Comparison of ENCODE assay signal across 16 cellular contexts in genomic region chr14:105538481-105539049, GRCh38.
"Had no signal": no experiment of that assay in that cellular context is flagged by ENCODE, and none has a peak within 500 bp of the region (broad histone marks: within the 10 kb centered on the region; RNA-seq: fewer than 3 reads in every experiment).

No MANE protein-coding gene starts in this region.

- H3K36me3 Mint-ChIP-seq: activated naive CD8-positive, alpha-beta T cell treated with anti-CD3 and anti-CD28 coated beads for 36 hours had no signal

- H3K9me3 Mint-ChIP-seq: activated CD4-positive, alpha-beta T cell treated with anti-CD3 and anti-CD28 coated beads, Interleukin-2, amount 10 ng/mL, durations not matched to agents 7 days and 5 days; activated T-helper 2 cell treated with anti-CD3 and anti-CD28 coated beads, Interferon-gamma antibody, Interleukin-2, Interleukin-4, amounts not matched to agents 10 μg/mL and 5 μg/mL and 100 μg/mL, durations not matched to agents 14 hours and 24 hours and 36 hours had no signal

- H3K27me3 ChIP-seq: colonic mucosa had no signal

- H3K4me1 ChIP-seq: colonic mucosa had no signal

- H3K36me3 ChIP-seq: colonic mucosa, heart left ventricle, thoracic aorta, upper lobe of left lung had no signal

- H3K9me3 ChIP-seq: colonic mucosa had no signal

- H3K27ac Mint-ChIP-seq: activated CD4-positive, alpha-beta T cell treated with anti-CD3 and anti-CD28 coated beads, Interleukin-2, amount 10 ng/mL, durations not matched to agents 7 days and 5 days; activated CD8-positive, alpha-beta T cell treated with anti-CD3 and anti-CD28 coated beads, Interleukin-2, amount 10 ng/mL, durations not matched to agents 7 days and 5 days; activated naive CD8-positive, alpha-beta T cell treated with anti-CD3 and anti-CD28 coated beads for 36 hours; activated T-cell treated with anti-CD3 and anti-CD28 coated beads, Interleukin-2, amount 50 U/mL, for 24 hours; activated T-helper 2 cell treated with anti-CD3 and anti-CD28 coated beads, Interferon-gamma antibody, Interleukin-2, Interleukin-4, amounts not matched to agents 10 μg/mL and 5 μg/mL and 100 μg/mL, durations not matched to agents 14 hours and 24 hours and 36 hours; endodermal cell; nephron; T-helper 2 cell treated with Interferon-gamma antibody and Interleukin-4, amounts not matched to agents 5 μg/mL and 100 μg/mL, for 36 hours had no signal

- H3K4me3 Mint-ChIP-seq: activated CD4-positive, alpha-beta T cell treated with anti-CD3 and anti-CD28 coated beads, Interleukin-2, amount 10 ng/mL, durations not matched to agents 7 days and 5 days; activated CD8-positive, alpha-beta T cell treated with anti-CD3 and anti-CD28 coated beads, Interleukin-2, amount 10 ng/mL, durations not matched to agents 7 days and 5 days; activated naive CD8-positive, alpha-beta T cell treated with anti-CD3 and anti-CD28 coated beads for 36 hours; activated T-cell treated with anti-CD3 and anti-CD28 coated beads, Interleukin-2, amount 50 U/mL, for 24 hours; central memory CD8-positive, alpha-beta T cell; endodermal cell; nephron; T-helper 2 cell treated with Interferon-gamma antibody and Interleukin-4, amounts not matched to agents 5 μg/mL and 100 μg/mL, for 36 hours had no signal

- H3K4me1 Mint-ChIP-seq: activated CD4-positive, alpha-beta T cell treated with anti-CD3 and anti-CD28 coated beads, Interleukin-2, amount 10 ng/mL, durations not matched to agents 7 days and 5 days; central memory CD8-positive, alpha-beta T cell; endodermal cell had no signal

- H3K27ac ChIP-seq: colonic mucosa, epithelial cell of prostate, heart left ventricle, thoracic aorta, upper lobe of left lung, VCaP had no signal

- FAIRE-seq: astrocyte had no signal

- H3K4me3 ChIP-seq: colonic mucosa, heart left ventricle, thoracic aorta, upper lobe of left lung had no signal
